Comparison of ENCODE assay signal across 4 cellular contexts in the genomic region with DNA sequence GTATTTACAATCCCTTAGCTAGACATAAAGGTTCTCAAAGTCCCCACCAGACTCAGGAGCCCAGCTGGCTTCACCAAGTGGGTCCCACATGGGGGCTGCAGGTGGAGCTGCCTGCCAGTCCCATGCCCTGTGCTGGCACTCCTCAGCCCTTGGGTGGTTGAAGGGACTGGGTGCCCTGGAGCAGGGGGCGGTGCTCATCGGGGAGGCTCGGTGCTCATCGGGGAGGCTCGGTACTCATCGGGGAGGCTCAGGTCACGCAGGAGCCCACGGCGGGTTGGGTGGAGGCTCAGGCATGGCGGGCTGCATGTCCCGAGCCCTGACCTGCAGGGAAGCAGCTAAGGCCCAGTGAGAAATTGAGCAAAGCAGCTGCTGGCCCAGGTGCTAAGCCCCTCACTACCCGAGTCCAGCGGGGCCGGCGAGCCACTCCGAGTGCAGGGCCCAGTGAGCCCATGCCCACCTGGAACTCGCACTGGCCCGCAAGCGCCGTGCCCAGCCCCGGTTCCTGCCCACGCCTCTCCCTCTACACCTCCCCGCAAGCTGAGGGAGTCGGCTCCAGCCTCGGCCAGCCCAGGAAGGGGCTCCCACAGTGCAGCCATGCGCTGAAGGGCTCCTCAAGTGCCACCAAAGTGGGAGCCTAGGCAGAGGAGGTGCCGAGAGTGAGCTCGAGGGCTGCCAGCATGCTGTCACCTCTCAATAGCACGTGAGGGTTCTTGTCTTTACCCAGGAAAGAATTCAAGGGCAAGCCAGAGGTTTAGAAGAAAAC. TPM values are rescaled to one million over a fixed set of nuclear protein-coding genes. Genes with fewer than 3 reads are reported as not detected.
"Had no signal": no experiment of that assay in that cellular context is flagged by ENCODE, and none has a peak within 500 bp of the region (broad histone marks: within the 10 kb centered on the region; RNA-seq: fewer than 3 reads in every experiment).

No MANE protein-coding gene starts in this region.

RNA-seq across cellular contexts. Expression of gene FAM90A1, which starts 24.8 kb away (rescaled TPM):
- total RNA-seq: GM23248, H1, H4 had no signal
- polyA plus RNA-seq: GM23338 had no signal
